In the genomic region with DNA sequence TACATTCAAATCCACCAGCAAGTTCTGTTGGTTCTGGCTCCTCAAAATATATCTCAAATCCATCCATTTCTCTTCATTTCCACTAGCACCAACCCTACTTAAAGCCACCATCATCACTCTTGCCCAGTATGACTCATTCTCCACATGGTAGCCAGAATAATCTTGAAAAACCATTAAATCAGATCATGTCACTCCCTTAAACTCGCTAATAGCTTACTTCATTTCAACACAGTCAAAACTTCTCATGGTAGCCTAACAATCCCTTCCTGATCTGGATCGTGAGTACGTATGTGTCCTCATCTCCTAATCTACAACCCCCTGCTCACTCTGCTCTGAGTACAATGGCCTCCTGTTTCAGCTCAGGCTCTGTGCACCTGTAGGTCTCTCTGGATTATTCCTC, we compare ENCODE assay signal across 16 cellular contexts. TPM values are rescaled to one million over a fixed set of nuclear protein-coding genes. Genes with fewer than 3 reads are reported as not detected.
A peak's percentile ranks its signal among the peaks of the same experiment; 100 is the strongest.
DNase-seq lines count a peak whose midpoint lies in the region; ATAC-seq and TF ChIP-seq lines count a peak whose summit lies in the region.
"Had no signal": no experiment of that assay in that cellular context is flagged by ENCODE, and none has a peak within 500 bp of the region (broad histone marks: within the 10 kb centered on the region; RNA-seq: fewer than 3 reads in every experiment).

No MANE protein-coding gene starts in this region.

- H3K4me1 ChIP-seq in foreskin keratinocyte: peaks cover 5% of the 10 kb centered on the region
- H3K4me1 ChIP-seq: SJSA1 had no signal

- TF ChIP-seq CTCF in activated CD8-positive, alpha-beta T cell treated with anti-CD3 and anti-CD28 coated beads for 36 hours (IDR thresholded peaks at IDR 0.05): no peak
- TF ChIP-seq CTCF in foreskin keratinocyte (conservative IDR thresholded peaks at IDR 0.05): no peak

- intact Hi-C loops in activated CD8-positive, alpha-beta T cell treated with anti-CD3 and anti-CD28 coated beads for 36 hours (cut with micrococcal nuclease): no loop called here

- peaks cover 89% of the 10 kb centered on the region for H3K4me1 Mint-ChIP-seq in activated CD8-positive, alpha-beta T cell treated with anti-CD3 and anti-CD28 coated beads for 36 hours (ENCODE audit: low read depth)
- H3K4me1 Mint-ChIP-seq in memory B cell: peaks cover 56% of the 10 kb centered on the region

- CTCF ChIA-PET in activated CD8-positive, alpha-beta T cell treated with anti-CD3 and anti-CD28 coated beads for 36 hours (lab: Charles Lee): interaction anchor here (1.2 to 6.7 kb wide), 9 partner anchors 8 to 148 kb away, joined by 3 to 25 read pairs (median 9); no protein-coding TSS in a partner anchor

- no peak overlapping the region for H3K27ac ChIP-seq in foreskin keratinocyte
- H3K27ac ChIP-seq: dorsolateral prefrontal cortex, ovary, SJSA1, thoracic aorta had no signal

- H3K27ac Mint-ChIP-seq in activated CD8-positive, alpha-beta T cell treated with anti-CD3 and anti-CD28 coated beads for 36 hours: peak overlapping the region; percentile 62
- H3K27ac Mint-ChIP-seq in memory B cell: peak overlapping the region; percentile 86

- POLR2A ChIA-PET in activated CD8-positive, alpha-beta T cell treated with anti-CD3 and anti-CD28 coated beads for 36 hours (lab: Charles Lee): interaction anchor here (0.9 to 2.8 kb wide), 3 partner anchors 9 to 40 kb away, joined by 3 to 8 read pairs (median 7); no protein-coding TSS in a partner anchor

- no peaks in the 10 kb centered on the region for H3K27me3 ChIP-seq in foreskin keratinocyte
- H3K27me3 ChIP-seq: ascending aorta, dorsolateral prefrontal cortex, ovary, SJSA1 had no signal

- H3K4me3 Mint-ChIP-seq in activated CD8-positive, alpha-beta T cell treated with anti-CD3 and anti-CD28 coated beads for 36 hours: no peak overlapping the region
- H3K4me3 Mint-ChIP-seq in memory B cell: peak overlapping the region; percentile 34

- DNase-seq in A172 (ENCODE audit: low spot score): peak; percentile 62
- peak; percentile 8 for DNase-seq in ELR (ENCODE audit: low read depth)
- DNase-seq in activated CD8-positive, alpha-beta T cell treated with anti-CD3 and anti-CD28 coated beads for 36 hours: no peak
- DNase-seq in memory B cell (ENCODE audit: low spot score in 2 of 2): no peak
- DNase-seq in C1 segment of cervical spinal cord (lab: John Stamatoyannopoulos, UW): no peak
- DNase-seq in hypothalamus (lab: John Stamatoyannopoulos, UW): no peak
- DNase-seq in stimulated activated CD4-positive, alpha-beta T cell treated with anti-CD3 and anti-CD28 coated beads, Interleukin-1b, Interleukin-23, amount 100 ng/mL, for 48 hours: no peak
- no peak for DNase-seq in foreskin keratinocyte
- DNase-seq: DMS79 treated with DMSO at 0.1 percent for 48 hours, dorsolateral prefrontal cortex, NCI-H1105 treated with DMSO at 0.1 percent for 48 hours, NCI-H226, ovary had no signal

- peaks cover 5% of the 10 kb centered on the region for H3K9me3 Mint-ChIP-seq in activated CD8-positive, alpha-beta T cell treated with anti-CD3 and anti-CD28 coated beads for 36 hours
- H3K9me3 Mint-ChIP-seq in memory B cell: no peaks in the 10 kb centered on the region

- H3K27me3 Mint-ChIP-seq in activated CD8-positive, alpha-beta T cell treated with anti-CD3 and anti-CD28 coated beads for 36 hours: no peaks in the 10 kb centered on the region
- no peaks in the 10 kb centered on the region for H3K27me3 Mint-ChIP-seq in memory B cell

- peaks cover 47% of the 10 kb centered on the region for H3K36me3 Mint-ChIP-seq in activated CD8-positive, alpha-beta T cell treated with anti-CD3 and anti-CD28 coated beads for 36 hours (ENCODE audit: low read depth)
- H3K36me3 Mint-ChIP-seq in memory B cell: peaks cover 25% of the 10 kb centered on the region

- ATAC-seq in activated CD8-positive, alpha-beta T cell treated with anti-CD3 and anti-CD28 coated beads for 36 hours: no peak
- no peak for ATAC-seq in memory B cell (ENCODE audit: low read depth)
- no peak for ATAC-seq in foreskin keratinocyte

RNA-seq across cellular contexts. Expression of a gene that starts 8.7 kb away (rescaled TPM):
- total RNA-seq in A172 (2014; rRNA removed; shearing (Covaris generic)): 8.9 and 22.2 TPM in 2 replicates
- 10 to 100 TPM; 33.0 to 33.9 TPM for total RNA-seq in activated CD8-positive, alpha-beta T cell treated with anti-CD3 and anti-CD28 coated beads for 36 hours
- total RNA-seq in foreskin keratinocyte: 11.3 and 12.1 TPM in 2 replicates
- polyA plus RNA-seq in foreskin keratinocyte: 4.2 and 5.0 TPM in 2 replicates

Comparison
In these comparisons a context has a peak if more than half of its experiments do, and no peak if none do; other contexts are left out.
1. DNase-seq: peak in A172 (single experiment) and ELR (single experiment); none in activated CD8-positive, alpha-beta T cell treated with anti-CD3 and anti-CD28 coated beads for 36 hours (single experiment), memory B cell (0 of 2), C1 segment of cervical spinal cord (0 of 14), hypothalamus (0 of 51), stimulated activated CD4-positive, alpha-beta T cell treated with anti-CD3 and anti-CD28 coated beads, Interleukin-1b, Interleukin-23, amount 100 ng/mL, for 48 hours (single experiment) and foreskin keratinocyte (0 of 2).